In genomic region chr1:224579526-224579925, GRCh38 we compare ENCODE assay signal across 1 cellular context.
TF ChIP-seq lines count a peak whose summit lies in the region.

No MANE protein-coding gene starts in this region.

TF ChIP-seq in GM23338, 12 proteins besides CTCF, POLR2A, EP300 and RAD21:
- TF ChIP-seq ZNF462 (CRISPR knock-in tag; IDR thresholded peaks at IDR 0.05) (no peak), POLR2AphosphoS5 (IDR thresholded peaks at IDR 0.05; ENCODE audit: low read depth) (no peak), ZNF114 (CRISPR knock-in tag; IDR thresholded peaks at IDR 0.05) (no peak), ZNF331 (CRISPR knock-in tag; IDR thresholded peaks at IDR 0.05; ENCODE audit: low read depth) (no peak), EZH2 (IDR thresholded peaks at IDR 0.05; ENCODE audit: low read depth, unreplicated experiment) (no peak), EZH2phosphoT487 (IDR thresholded peaks at IDR 0.05; ENCODE audit: unreplicated experiment) (no peak), CREB1 (CRISPR knock-in tag; IDR thresholded peaks at IDR 0.05; ENCODE audit: low read depth) (no peak), REST (IDR thresholded peaks at IDR 0.05; ENCODE audit: unreplicated experiment) (no peak), JUNB (IDR thresholded peaks at IDR 0.05; ENCODE audit: unreplicated experiment) (no peak), ETS1 (IDR thresholded peaks at IDR 0.05) (no peak), NANOG (IDR thresholded peaks at IDR 0.05; ENCODE audit: borderline replicate concordance) (no peak), STAT1 (IDR thresholded peaks at IDR 0.05; ENCODE audit: unreplicated experiment) (no peak)
TF ChIP-seq in GM23338: peak in this region for 0.
